8 cellular contexts compared by ENCODE assay signal in the genomic region with DNA sequence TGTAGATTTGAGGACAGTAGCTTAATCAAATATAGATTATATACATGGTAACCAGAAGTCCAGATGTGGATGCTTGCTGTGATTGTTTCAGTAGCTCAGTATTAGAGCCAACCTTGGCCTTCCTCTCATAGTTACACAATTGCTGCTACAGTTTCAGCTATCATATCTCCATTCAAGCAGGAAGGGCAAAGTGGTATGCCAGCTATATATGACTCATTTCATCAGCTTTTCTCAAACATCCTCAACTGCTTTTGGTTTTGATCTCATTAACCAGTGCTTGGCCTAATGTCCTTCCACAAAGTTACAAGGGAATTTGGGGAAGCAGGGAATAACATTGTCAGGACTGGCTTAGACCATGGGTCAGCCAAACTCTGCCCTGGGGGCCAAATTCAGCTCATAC.
DNase-seq lines count a peak whose midpoint lies in the region; ATAC-seq and TF ChIP-seq lines count a peak whose summit lies in the region.

No MANE protein-coding gene starts in this region.

- POLR2A ChIA-PET in PC-3 (lab: Charles Lee; ENCODE audit: unreplicated experiment), result no interaction called here

- intact Hi-C loops in PC-3 (cut with micrococcal nuclease) (no loop called here), posterior cingulate gyrus (cut with DNase I) (no loop called here)

- no peak overlapping the region for H3K4me3 ChIP-seq in PC-3 (ENCODE audit: low read length)

- in situ Hi-C loops in G401 (cut with HindIII; ENCODE audit: low sequenced_read_pairs), result no loop called here

- no peaks in the 10 kb centered on the region for H4K20me1 ChIP-seq in PC-3 (ENCODE audit: low read length)

- H3K9me2 ChIP-seq in PC-3 (replicated peaks; ENCODE audit: low read length), result no peaks in the 10 kb centered on the region

- no peaks in the 10 kb centered on the region for H3K79me2 ChIP-seq in PC-3 (ENCODE audit: low read length)

- H3F3A ChIP-seq in PC-3 (ENCODE audit: low read length, unreplicated experiment), result peaks cover 3% of the 10 kb centered on the region

- CTCF ChIA-PET in PC-3 (lab: Charles Lee), result no interaction called here

- no peaks in the 10 kb centered on the region for H3K27me3 ChIP-seq in PC-3 (ENCODE audit: low read length)

- no peak overlapping the region for H2AFZ ChIP-seq in PC-3 (ENCODE audit: low read length)

- DNase-seq in ELR (ENCODE audit: low read depth) (peak; percentile 79), PC-3 (peak; percentile 80), lung microvascular endothelial cell (ENCODE audit: low read depth in 2 of 2) (peak; percentile 2 to 21), posterior cingulate gyrus (no peak), DMS79 (lab: John Stamatoyannopoulos, UW) (no peak), G401 (ENCODE audit: low spot score) (no peak)
- DNase-seq in stimulated activated CD4-positive, alpha-beta T cell treated with anti-CD3 and anti-CD28 coated beads, Interleukin-12 subunit alpha, Interleukin-12 subunit beta, amount 100 ng/mL, for 4 hours, result no peak

- H3K27ac ChIP-seq in PC-3 (ENCODE audit: low read length), result peak overlapping the region; percentile 67

- H3K36me3 ChIP-seq in PC-3 (ENCODE audit: low read depth, low read length), result no peaks in the 10 kb centered on the region

- peaks cover 56% of the 10 kb centered on the region for H3K4me1 ChIP-seq in PC-3 (ENCODE audit: insufficient read depth, low read length)

- peak overlapping the region; percentile 45 for H3K4me2 ChIP-seq in PC-3 (ENCODE audit: low read length)

- ATAC-seq in GM21786 (IDR thresholded peaks at IDR 0.05; ENCODE audit: unreplicated experiment), result peak; percentile 77
- peak; percentile 67 for ATAC-seq in PC-3

- no TSS peak for BruUV-seq in PC-3 (replicated peaks; lab: Mats Ljungman, UMichigan)

- no peak overlapping the region for H3K9ac ChIP-seq in PC-3 (ENCODE audit: low read length)

- no peaks in the 10 kb centered on the region for H3K9me3 ChIP-seq in PC-3 (ENCODE audit: low read length)

- no peak for TF ChIP-seq CTCF in PC-3 (conservative IDR thresholded peaks at IDR 0.05; ENCODE audit: low read depth, low read length)

Comparison
In these comparisons a context has a peak if more than half of its experiments do, and no peak if none do; other contexts are left out.
1. DNase-seq: peak in ELR (single experiment), PC-3 (single experiment) and lung microvascular endothelial cell (2 of 2); none in posterior cingulate gyrus (0 of 10), stimulated activated CD4-positive, alpha-beta T cell treated with anti-CD3 and anti-CD28 coated beads, Interleukin-12 subunit alpha, Interleukin-12 subunit beta, amount 100 ng/mL, for 4 hours (single experiment), DMS79 (single experiment) and G401 (single experiment).